14 cellular contexts compared by ENCODE assay signal in genomic region chr13:85725433-85725832, GRCh38.
DNase-seq lines count a peak whose midpoint lies in the region; ATAC-seq and TF ChIP-seq lines count a peak whose summit lies in the region.
"Had no signal": no experiment of that assay in that cellular context is flagged by ENCODE, and none has a peak within 500 bp of the region (broad histone marks: within the 10 kb centered on the region; RNA-seq: fewer than 3 reads in every experiment).

No MANE protein-coding gene starts in this region.

- H3K27ac Mint-ChIP-seq in glutamatergic neuron (ENCODE audit: unreplicated experiment): peak overlapping the region; percentile 29

- H3K27me3 Mint-ChIP-seq in glutamatergic neuron (ENCODE audit: unreplicated experiment): no peaks in the 10 kb centered on the region

- peaks cover 2% of the 10 kb centered on the region for H3K9me3 Mint-ChIP-seq in glutamatergic neuron (ENCODE audit: unreplicated experiment)

- H3K36me3 Mint-ChIP-seq in glutamatergic neuron (ENCODE audit: unreplicated experiment): no peaks in the 10 kb centered on the region

- H3K4me1 Mint-ChIP-seq in glutamatergic neuron (ENCODE audit: low read depth, unreplicated experiment): peaks cover 8% of the 10 kb centered on the region

- no peak overlapping the region for H3K4me3 Mint-ChIP-seq in glutamatergic neuron (ENCODE audit: unreplicated experiment)

- DNase-seq in DMS53 treated with DMSO at 0.1 percent for 48 hours (lab: John Stamatoyannopoulos, UW; ENCODE audit: unreplicated experiment): peak; percentile 11
- peak; percentile 83 for DNase-seq in NCI-H146 treated with DMSO at 0.1 percent for 48 hours (lab: John Stamatoyannopoulos, UW; ENCODE audit: unreplicated experiment)
- peak; percentile 60 for DNase-seq in NCI-H748 treated with DMSO at 0.1 percent for 48 hours (lab: John Stamatoyannopoulos, UW)
- no peak for DNase-seq in glutamatergic neuron
- DNase-seq in kidney glomerular epithelial cell (lab: John Stamatoyannopoulos, UW): no peak
- DNase-seq: C1 segment of cervical spinal cord, GF-D8, GOT3, MG63, NCI-H2107, NCI-H524 treated with DMSO at 0.1 percent for 48 hours, T-helper 1 cell had no signal

- ATAC-seq in GM19328 (IDR thresholded peaks at IDR 0.05; ENCODE audit: unreplicated experiment): no peak
- no peak for ATAC-seq in GM21447 (IDR thresholded peaks at IDR 0.05; ENCODE audit: unreplicated experiment)

- no peak for TF ChIP-seq CTCF in glutamatergic neuron (IDR thresholded peaks at IDR 0.05; ENCODE audit: partially characterized antibody, unreplicated experiment)

Comparison
In these comparisons a context has a peak if more than half of its experiments do, and no peak if none do; other contexts are left out.
1. DNase-seq: peak in DMS53 treated with DMSO at 0.1 percent for 48 hours (single experiment), NCI-H146 treated with DMSO at 0.1 percent for 48 hours (single experiment) and NCI-H748 treated with DMSO at 0.1 percent for 48 hours (single experiment); none in glutamatergic neuron (single experiment) and kidney glomerular epithelial cell (single experiment).